ENCODE assay signal across 10 cellular contexts in the genomic region with DNA sequence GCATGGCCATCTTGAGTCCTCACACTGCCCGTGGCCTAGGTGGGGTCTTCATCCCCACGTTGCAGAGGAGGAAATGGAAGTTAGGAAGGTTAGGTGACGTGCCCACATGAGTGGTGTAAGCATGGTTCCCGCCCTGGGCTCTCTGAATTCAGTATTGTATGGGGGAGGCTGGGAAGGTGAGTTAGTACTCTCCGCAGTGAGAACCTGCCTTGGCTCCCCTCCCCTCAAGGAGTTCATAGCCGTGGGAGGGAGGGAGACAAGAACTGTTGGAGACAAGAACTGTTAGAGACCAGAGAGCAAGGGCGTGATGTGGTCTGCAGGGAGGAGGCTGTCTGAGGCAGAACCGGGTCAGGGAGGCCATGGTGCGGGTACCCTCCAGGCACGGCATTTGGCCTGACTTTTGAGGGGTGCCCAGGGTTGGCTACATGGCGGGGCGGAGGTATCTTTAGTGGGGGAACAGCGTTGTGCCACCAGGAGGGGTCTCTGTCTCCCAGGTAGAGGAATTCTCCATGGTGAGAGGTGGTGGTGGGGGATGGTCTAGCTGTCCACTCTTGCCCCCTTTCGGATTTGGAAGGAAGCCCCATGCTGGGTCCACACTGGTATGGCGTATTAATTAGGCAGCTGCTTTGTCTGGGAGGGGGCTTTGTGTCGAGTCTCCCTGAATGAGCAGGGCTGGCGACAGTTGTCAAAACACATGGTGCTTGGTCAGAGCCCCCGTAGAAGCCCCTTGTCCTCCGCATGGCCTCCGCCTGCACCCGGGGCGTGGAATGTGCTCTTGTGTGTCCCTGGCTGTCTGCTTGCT. TPM values are rescaled to one million over a fixed set of nuclear protein-coding genes. Genes with fewer than 3 reads are reported as not detected.
A peak's percentile ranks its signal among the peaks of the same experiment; 100 is the strongest.
DNase-seq lines count a peak whose midpoint lies in the region; ATAC-seq, FAIRE-seq and TF ChIP-seq lines count a peak whose summit lies in the region.
"Had no signal": no experiment of that assay in that cellular context is flagged by ENCODE, and none has a peak within 500 bp of the region (broad histone marks: within the 10 kb centered on the region; RNA-seq: fewer than 3 reads in every experiment).

No MANE protein-coding gene starts in this region.

- H3K27ac ChIP-seq in left ventricle myocardium inferior (replicated peaks) (peak overlapping the region; percentile 91), gastrocnemius medialis (peak overlapping the region; percentile 34 to 95 (median 60)), psoas muscle (no peak overlapping the region)

- peak overlapping the region; percentile 57 for H3K27ac Mint-ChIP-seq in activated T-helper 2 cell treated with anti-CD3 and anti-CD28 coated beads, Interferon-gamma antibody, Interleukin-2, Interleukin-4, amounts not matched to agents 10 μg/mL and 5 μg/mL and 100 μg/mL, durations not matched to agents 14 hours and 24 hours and 36 hours
- H3K27ac Mint-ChIP-seq: activated B cell treated with CpG ODN at 0.5 μM for 24 hours had no signal

- FAIRE-seq in GM12891 (lab: Jason Lieb, UNC) (no peak), GM19239 (lab: Jason Lieb, UNC) (no peak)

- intact Hi-C loops in activated T-helper 2 cell treated with anti-CD3 and anti-CD28 coated beads, Interferon-gamma antibody, Interleukin-2, Interleukin-4, amounts not matched to agents 10 μg/mL and 5 μg/mL and 100 μg/mL, durations not matched to agents 14 hours and 24 hours and 36 hours (cut with micrococcal nuclease) = no loop called here
- intact Hi-C loops in left ventricle myocardium inferior (cut with micrococcal nuclease) = no loop called here
- intact Hi-C loops in gastrocnemius medialis (cut with DNase I; ENCODE audit: low total_unique reads) = no loop called here
- intact Hi-C loops in psoas muscle (cut with DNase I) = loop anchor here in 1 of 2 donors (5.0 kb wide), 1 partner anchor 36 kb away; no protein-coding TSS in a partner anchor

- in situ Hi-C loops in gastrocnemius medialis (cut with MboI; ENCODE audit: low sequenced_read_pairs in 4 of 4) = loop anchor here in 1 of 4 donors (10.0 kb wide), 1 partner anchor 54 kb away; the partner anchor contains the start of gene ACTN4

- H3K36me3 Mint-ChIP-seq in activated T-helper 2 cell treated with anti-CD3 and anti-CD28 coated beads, Interferon-gamma antibody, Interleukin-2, Interleukin-4, amounts not matched to agents 10 μg/mL and 5 μg/mL and 100 μg/mL, durations not matched to agents 14 hours and 24 hours and 36 hours (ENCODE audit: low read depth) = peaks cover 31% of the 10 kb centered on the region

- H3K4me1 Mint-ChIP-seq in activated T-helper 2 cell treated with anti-CD3 and anti-CD28 coated beads, Interferon-gamma antibody, Interleukin-2, Interleukin-4, amounts not matched to agents 10 μg/mL and 5 μg/mL and 100 μg/mL, durations not matched to agents 14 hours and 24 hours and 36 hours (ENCODE audit: low read depth) = peaks cover 48% of the 10 kb centered on the region

- H3K27me3 ChIP-seq in left ventricle myocardium inferior (ENCODE audit: low read depth) (no peaks in the 10 kb centered on the region), gastrocnemius medialis (no peaks in the 10 kb centered on the region), psoas muscle (ENCODE audit: insufficient read depth in 3 of 3, low read length in 2 of 3) (no peaks in the 10 kb centered on the region)

- TF ChIP-seq CTCF in left ventricle myocardium inferior (IDR thresholded peaks at IDR 0.05; ENCODE audit: borderline replicate concordance) (no peak), gastrocnemius medialis (IDR thresholded peaks at IDR 0.05 in 4 of 5, conservative IDR thresholded peaks at IDR 0.05 in 1 of 5) (no peak), psoas muscle (IDR thresholded peaks at IDR 0.05) (no peak)

- WGBS in psoas muscle, 3 donors = 83 to 85% (median 84%) methylated on average over 22 of the region's 22 CpGs

- no peaks in the 10 kb centered on the region for H3K9me3 ChIP-seq in left ventricle myocardium inferior (replicated peaks)
- no peaks in the 10 kb centered on the region for H3K9me3 ChIP-seq in gastrocnemius medialis
- no peaks in the 10 kb centered on the region for H3K9me3 ChIP-seq in psoas muscle

- ATAC-seq in gastrocnemius medialis = no peak
- ATAC-seq in psoas muscle = no peak

- DNase-seq in GM12891 (ENCODE audit: insufficient read length, low spot score) = no peak
- no peak for DNase-seq in activated T-helper 2 cell treated with anti-CD3 and anti-CD28 coated beads, Interferon-gamma antibody, Interleukin-2, Interleukin-4, amounts not matched to agents 10 μg/mL and 5 μg/mL and 100 μg/mL, durations not matched to agents 14 hours and 24 hours and 36 hours (ENCODE audit: low spot score)
- no peak for DNase-seq in left ventricle myocardium inferior
- no peak for DNase-seq in gastrocnemius medialis
- no peak for DNase-seq in GM19239 (ENCODE audit: insufficient read length, low spot score)
- DNase-seq in psoas muscle = no peak
- DNase-seq in activated naive CD4-positive, alpha-beta T cell treated with Interleukin-2 at 50 U/mL for 16 hours = no peak
- no peak for DNase-seq in NCI-H69 (lab: John Stamatoyannopoulos, UW)
- DNase-seq: activated B cell treated with CpG ODN at 0.5 μM for 24 hours, DMS 273 treated with DMSO at 0.1 percent for 48 hours had no signal

- TF ChIP-seq POLR2A in GM12891 (IDR thresholded peaks at IDR 0.05; ENCODE audit: low read depth, low read length) (no peak), gastrocnemius medialis (IDR thresholded peaks at IDR 0.05) (no peak)

- H3K4me3 ChIP-seq in left ventricle myocardium inferior = no peak overlapping the region
- H3K4me3 ChIP-seq in gastrocnemius medialis = no peak overlapping the region
- no peak overlapping the region for H3K4me3 ChIP-seq in psoas muscle

- peaks cover 97% of the 10 kb centered on the region for H3K4me1 ChIP-seq in left ventricle myocardium inferior
- peaks cover 56 to 64% of the 10 kb centered on the region in 2 donors for H3K4me1 ChIP-seq in gastrocnemius medialis
- peaks cover 53% of the 10 kb centered on the region for H3K4me1 ChIP-seq in psoas muscle

- no peaks in the 10 kb centered on the region for H3K9me3 Mint-ChIP-seq in activated T-helper 2 cell treated with anti-CD3 and anti-CD28 coated beads, Interferon-gamma antibody, Interleukin-2, Interleukin-4, amounts not matched to agents 10 μg/mL and 5 μg/mL and 100 μg/mL, durations not matched to agents 14 hours and 24 hours and 36 hours
- H3K9me3 Mint-ChIP-seq: activated B cell treated with CpG ODN at 0.5 μM for 24 hours had no signal

- H3K4me3 Mint-ChIP-seq in activated T-helper 2 cell treated with anti-CD3 and anti-CD28 coated beads, Interferon-gamma antibody, Interleukin-2, Interleukin-4, amounts not matched to agents 10 μg/mL and 5 μg/mL and 100 μg/mL, durations not matched to agents 14 hours and 24 hours and 36 hours (ENCODE audit: low read depth) = peak overlapping the region; percentile 35
- H3K4me3 Mint-ChIP-seq: activated B cell treated with CpG ODN at 0.5 μM for 24 hours had no signal

- peaks cover 40% of the 10 kb centered on the region for H3K36me3 ChIP-seq in left ventricle myocardium inferior
- peaks cover 0 to 14% of the 10 kb centered on the region in 2 donors for H3K36me3 ChIP-seq in gastrocnemius medialis
- peaks cover 0 to 45% of the 10 kb centered on the region in 2 donors for H3K36me3 ChIP-seq in psoas muscle (ENCODE audit: insufficient read depth in 1 of 2, low read depth in 1 of 2)

- H3K27me3 Mint-ChIP-seq in activated T-helper 2 cell treated with anti-CD3 and anti-CD28 coated beads, Interferon-gamma antibody, Interleukin-2, Interleukin-4, amounts not matched to agents 10 μg/mL and 5 μg/mL and 100 μg/mL, durations not matched to agents 14 hours and 24 hours and 36 hours (ENCODE audit: low read depth) = no peaks in the 10 kb centered on the region
- H3K27me3 Mint-ChIP-seq: activated B cell treated with CpG ODN at 0.5 μM for 24 hours had no signal

TF ChIP-seq in GM12891, 5 proteins besides CTCF, POLR2A, EP300 and RAD21:
- TF ChIP-seq POLR2AphosphoS5 (IDR thresholded peaks at IDR 0.05; ENCODE audit: low read depth, low read length) (peak; percentile 32; the same call in 1 of the 2 replicates), PAX5 (IDR thresholded peaks at IDR 0.05; ENCODE audit: insufficient read depth, low read length, severe bottlenecking) (no peak), POU2F2 (IDR thresholded peaks at IDR 0.05; ENCODE audit: low read depth, low read length) (no peak), SPI1 (IDR thresholded peaks at IDR 0.05; ENCODE audit: low read depth, low read length) (no peak), TAF1 (IDR thresholded peaks at IDR 0.05; ENCODE audit: low read depth, low read length) (no peak)

RNA-seq across cellular contexts. Expression of gene CAPN12, which starts 45.8 kb away (rescaled TPM):
- 5.3 TPM for polyA plus RNA-seq in GM12891 (2012; ENCODE audit: low read depth, missing spikeins)
- 2.9 and 3.6 TPM in 2 replicates for total RNA-seq in activated T-helper 2 cell treated with anti-CD3 and anti-CD28 coated beads, Interferon-gamma antibody, Interleukin-2, Interleukin-4, amounts not matched to agents 10 μg/mL and 5 μg/mL and 100 μg/mL, durations not matched to agents 14 hours and 24 hours and 36 hours
- 0.22 TPM for total RNA-seq in left ventricle myocardium inferior
- total RNA-seq in gastrocnemius medialis = under 1 TPM in 1 of 4 donors, not detected in 3; 0.42 TPM
- total RNA-seq in psoas muscle = under 1 TPM; 0.32 to 0.64 (median 0.52) TPM
- under 1 TPM; 0.27 to 0.35 (median 0.34) TPM for polyA plus RNA-seq in psoas muscle

RNA-seq across cellular contexts. Expression of gene ACTN4, which starts 51.0 kb away (rescaled TPM):
- 122 TPM for polyA plus RNA-seq in GM12891 (2012; ENCODE audit: low read depth, missing spikeins)
- total RNA-seq in activated T-helper 2 cell treated with anti-CD3 and anti-CD28 coated beads, Interferon-gamma antibody, Interleukin-2, Interleukin-4, amounts not matched to agents 10 μg/mL and 5 μg/mL and 100 μg/mL, durations not matched to agents 14 hours and 24 hours and 36 hours = 329 and 334 TPM in 2 replicates
- total RNA-seq in left ventricle myocardium inferior (111 TPM), gastrocnemius medialis (10 to 100 TPM; 32.0 to 85.3 (median 63.9) TPM), psoas muscle (100 to 1,000 TPM in 1 of 4 donors, 10 to 100 TPM in 3; 79.9 to 127 (median 89.2) TPM)
- polyA plus RNA-seq in psoas muscle = 10 to 100 TPM; 38.3 to 45.2 (median 43.0) TPM
